12 cellular contexts compared by ENCODE assay signal in the genomic region with DNA sequence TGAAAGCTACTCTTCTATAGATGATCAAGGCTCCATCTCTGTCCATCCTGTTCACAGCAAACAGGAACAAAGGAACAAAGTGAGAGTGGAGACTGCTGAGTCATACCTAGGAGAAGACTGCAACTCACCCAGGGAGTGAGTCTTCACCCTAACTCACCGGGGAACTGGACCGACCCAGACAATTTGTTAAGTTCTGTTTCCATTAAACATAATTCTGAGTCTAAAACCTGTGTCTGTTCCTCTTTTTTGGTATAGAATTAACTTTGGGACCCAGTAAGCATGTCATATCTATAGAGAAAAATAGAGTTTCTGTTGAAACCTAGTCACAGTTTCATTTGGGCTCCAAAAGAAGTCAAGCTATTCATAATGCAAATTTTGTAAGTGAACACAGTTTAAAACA. TPM values are rescaled to one million over a fixed set of nuclear protein-coding genes. Genes with fewer than 3 reads are reported as not detected.
DNase-seq lines count a peak whose midpoint lies in the region; ATAC-seq, FAIRE-seq and TF ChIP-seq lines count a peak whose summit lies in the region.
"Had no signal": no experiment of that assay in that cellular context is flagged by ENCODE, and none has a peak within 500 bp of the region (broad histone marks: within the 10 kb centered on the region; RNA-seq: fewer than 3 reads in every experiment).

No MANE protein-coding gene starts in this region.

- DNase-seq in bronchial epithelial cell (ENCODE audit: low read depth) (peak; percentile 61), SK-N-DZ (ENCODE audit: low spot score) (no peak), NCI-H2227 treated with DMSO at 0.1 percent for 48 hours (lab: John Stamatoyannopoulos, UW) (no peak)
- no peak for DNase-seq in CD4-positive, alpha-beta T cell
- DNase-seq in naive thymus-derived CD4-positive, alpha-beta T cell: no peak
- DNase-seq: NCI-H510A, T-helper 17 cell had no signal

- H3K27me3 ChIP-seq in bronchial epithelial cell (ENCODE audit: control insufficient read depth, insufficient read depth, low read length): no peaks in the 10 kb centered on the region
- H3K27me3 ChIP-seq in CD4-positive, alpha-beta T cell (ENCODE audit: control insufficient read depth, insufficient read depth, low read length): no peaks in the 10 kb centered on the region
- no peaks in the 10 kb centered on the region for H3K27me3 ChIP-seq in naive thymus-derived CD4-positive, alpha-beta T cell (ENCODE audit: control insufficient read depth in 2 of 2, insufficient read depth in 2 of 2, low read length in 2 of 2)
- H3K27me3 ChIP-seq: neural progenitor cell had no signal

- no peak for TF ChIP-seq CTCF in bronchial epithelial cell (IDR thresholded peaks at IDR 0.05; ENCODE audit: insufficient read depth, low read length, severe bottlenecking)
- no peak for TF ChIP-seq CTCF in CD4-positive, alpha-beta T cell (IDR thresholded peaks at IDR 0.05)

- no peak for TF ChIP-seq POLR2A in GM18505 (IDR thresholded peaks at IDR 0.05; ENCODE audit: borderline replicate concordance, extremely low read depth, insufficient read depth, insufficient read length)

- no peaks in the 10 kb centered on the region for H3K36me3 ChIP-seq in bronchial epithelial cell (ENCODE audit: control insufficient read depth, insufficient read depth, low read length)
- no peaks in the 10 kb centered on the region for H3K36me3 ChIP-seq in naive thymus-derived CD4-positive, alpha-beta T cell (ENCODE audit: control insufficient read depth in 2 of 3, insufficient read depth in 3 of 3, low read length in 3 of 3)
- H3K36me3 ChIP-seq: neural progenitor cell had no signal

- H3K9me3 ChIP-seq in CD4-positive, alpha-beta T cell (ENCODE audit: control insufficient read depth, low read length): no peaks in the 10 kb centered on the region
- H3K9me3 ChIP-seq in naive thymus-derived CD4-positive, alpha-beta T cell (ENCODE audit: control insufficient read depth in 2 of 3, low read length in 3 of 3): no peaks in the 10 kb centered on the region

- FAIRE-seq in bronchial epithelial cell (lab: Jason Lieb, UNC): no peak

- POLR2A ChIA-PET in CD4-positive, alpha-beta T cell (lab: Charles Lee): no interaction called here
- POLR2A ChIA-PET in naive thymus-derived CD4-positive, alpha-beta T cell (lab: Charles Lee): interaction anchor here (0.6 kb wide), 1 partner anchor 33 kb away, joined by 3 read pairs; no protein-coding TSS in a partner anchor

- no peaks in the 10 kb centered on the region for H3K4me1 Mint-ChIP-seq in CD4-positive, alpha-beta T cell (ENCODE audit: low read depth)
- H3K4me1 Mint-ChIP-seq in naive thymus-derived CD4-positive, alpha-beta T cell: peaks cover 0 to 5% (median 0%) of the 10 kb centered on the region in 7 donors

- no peaks in the 10 kb centered on the region for H3K36me3 Mint-ChIP-seq in CD4-positive, alpha-beta T cell (ENCODE audit: low read depth)
- peaks cover 0 to 5% (median 0%) of the 10 kb centered on the region in 5 donors for H3K36me3 Mint-ChIP-seq in naive thymus-derived CD4-positive, alpha-beta T cell

- ATAC-seq in GM18505 (IDR thresholded peaks at IDR 0.05; ENCODE audit: unreplicated experiment) (peak; percentile 55), GM21529 (IDR thresholded peaks at IDR 0.05; ENCODE audit: unreplicated experiment) (peak; percentile 78), HG03280 (IDR thresholded peaks at IDR 0.05; ENCODE audit: unreplicated experiment) (peak; percentile 45)
- no peak for ATAC-seq in CD4-positive, alpha-beta T cell (ENCODE audit: poor library complexity)
- no peak for ATAC-seq in naive thymus-derived CD4-positive, alpha-beta T cell
- ATAC-seq: T-helper 17 cell had no signal

- CTCF ChIA-PET in CD4-positive, alpha-beta T cell (lab: Charles Lee): no interaction called here
- CTCF ChIA-PET in naive thymus-derived CD4-positive, alpha-beta T cell (lab: Charles Lee): no interaction called here

- H3K27ac ChIP-seq in CD4-positive, alpha-beta T cell (ENCODE audit: low read depth, low read length): no peak overlapping the region
- H3K27ac ChIP-seq in naive thymus-derived CD4-positive, alpha-beta T cell (ENCODE audit: low read depth, low read length): no peak overlapping the region
- H3K27ac ChIP-seq: neural progenitor cell had no signal

- intact Hi-C loops in CD4-positive, alpha-beta T cell (cut with DNase I, micrococcal nuclease): no loop called here
- intact Hi-C loops in naive thymus-derived CD4-positive, alpha-beta T cell (cut with micrococcal nuclease): no loop called here

- H3K27me3 Mint-ChIP-seq in CD4-positive, alpha-beta T cell: no peaks in the 10 kb centered on the region
- H3K27me3 Mint-ChIP-seq in naive thymus-derived CD4-positive, alpha-beta T cell: peaks cover 0 to 15% (median 10%) of the 10 kb centered on the region in 5 donors
- H3K27me3 Mint-ChIP-seq: IgD-negative memory B cell had no signal

- H3K4me1 ChIP-seq in naive thymus-derived CD4-positive, alpha-beta T cell (ENCODE audit: control insufficient read depth in 2 of 2, insufficient read depth in 2 of 2, low read length in 2 of 2): no peaks in the 10 kb centered on the region

- H3K27ac Mint-ChIP-seq in CD4-positive, alpha-beta T cell: no peak overlapping the region
- no peak overlapping the region for H3K27ac Mint-ChIP-seq in naive thymus-derived CD4-positive, alpha-beta T cell
- H3K27ac Mint-ChIP-seq: IgD-negative memory B cell, neural progenitor cell, T-helper 17 cell had no signal

- no peaks in the 10 kb centered on the region for H3K9me3 Mint-ChIP-seq in CD4-positive, alpha-beta T cell
- peaks cover 0 to 2% (median 0%) of the 10 kb centered on the region in 11 donors for H3K9me3 Mint-ChIP-seq in naive thymus-derived CD4-positive, alpha-beta T cell
- H3K9me3 Mint-ChIP-seq: neural progenitor cell had no signal

- no peak overlapping the region for H3K4me3 ChIP-seq in bronchial epithelial cell (ENCODE audit: low read depth, low read length)
- H3K4me3 ChIP-seq in naive thymus-derived CD4-positive, alpha-beta T cell (ENCODE audit: low read length): no peak overlapping the region
- H3K4me3 ChIP-seq: neural progenitor cell had no signal

- H3K4me3 Mint-ChIP-seq in CD4-positive, alpha-beta T cell: no peak overlapping the region
- H3K4me3 Mint-ChIP-seq in naive thymus-derived CD4-positive, alpha-beta T cell: no peak overlapping the region
- H3K4me3 Mint-ChIP-seq: IgD-negative memory B cell, neural progenitor cell, T-helper 17 cell had no signal

RNA-seq across cellular contexts. Expression of gene CCDC80, which starts 21.6 kb away (rescaled TPM):
- 7.0 and 8.2 TPM in 2 replicates for total RNA-seq in bronchial epithelial cell
- 3.2 and 3.9 TPM in 2 replicates for polyA plus RNA-seq in SK-N-DZ (2014; cell fraction: cytosol; rRNA removed)
- polyA plus RNA-seq in SK-N-DZ (2014; cell fraction: nucleus; rRNA removed): 2.1 and 2.9 TPM in 2 replicates
- total RNA-seq in CD4-positive, alpha-beta T cell: not detected
- under 1 TPM in 2 of 5 experiments, not detected in 3; 0.05 to 0.12 TPM for total RNA-seq in naive thymus-derived CD4-positive, alpha-beta T cell
- polyA plus RNA-seq in naive thymus-derived CD4-positive, alpha-beta T cell: under 1 TPM in 1 of 2 donors, not detected in 1; 0.08 TPM
- total RNA-seq: T-helper 17 cell had no signal

RNA-seq across cellular contexts. Expression of gene SLC35A5, which starts 57.5 kb away (rescaled TPM):
- total RNA-seq in bronchial epithelial cell: 14.0 and 17.0 TPM in 2 replicates
- 24.7 and 28.5 TPM in 2 replicates for polyA plus RNA-seq in SK-N-DZ (2014; cell fraction: cytosol; rRNA removed)
- polyA plus RNA-seq in SK-N-DZ (2014; cell fraction: nucleus; rRNA removed): 21.8 and 23.0 TPM in 2 replicates
- total RNA-seq in CD4-positive, alpha-beta T cell: 1 to 10 TPM; 4.6 to 7.3 TPM
- total RNA-seq in naive thymus-derived CD4-positive, alpha-beta T cell: 10 to 100 TPM; 10.4 to 24.6 (median 20.8) TPM
- 10 to 100 TPM; 16.3 to 17.3 TPM for polyA plus RNA-seq in naive thymus-derived CD4-positive, alpha-beta T cell

RNA-seq across cellular contexts. Expression of gene ATG3, which starts 57.5 kb away (rescaled TPM):
- total RNA-seq in bronchial epithelial cell: 73.2 and 106 TPM in 2 replicates
- 30.7 and 31.3 TPM in 2 replicates for polyA plus RNA-seq in SK-N-DZ (2014; cell fraction: cytosol; rRNA removed)
- polyA plus RNA-seq in SK-N-DZ (2014; cell fraction: nucleus; rRNA removed): 28.1 and 33.7 TPM in 2 replicates
- 10 to 100 TPM; 43.3 to 43.8 TPM for total RNA-seq in CD4-positive, alpha-beta T cell
- 10 to 100 TPM; 35.1 to 65.8 (median 50.3) TPM for total RNA-seq in naive thymus-derived CD4-positive, alpha-beta T cell
- polyA plus RNA-seq in naive thymus-derived CD4-positive, alpha-beta T cell: 10 to 100 TPM; 70.9 to 75.8 TPM

Comparison
In these comparisons a context has a peak if more than half of its experiments do, and no peak if none do; other contexts are left out.
1. ATAC-seq: peak in GM18505 (single experiment), GM21529 (single experiment) and HG03280 (single experiment); none in CD4-positive, alpha-beta T cell (single experiment) and naive thymus-derived CD4-positive, alpha-beta T cell (single experiment).